ENCODE assay signal across 11 cellular contexts in the genomic region with DNA sequence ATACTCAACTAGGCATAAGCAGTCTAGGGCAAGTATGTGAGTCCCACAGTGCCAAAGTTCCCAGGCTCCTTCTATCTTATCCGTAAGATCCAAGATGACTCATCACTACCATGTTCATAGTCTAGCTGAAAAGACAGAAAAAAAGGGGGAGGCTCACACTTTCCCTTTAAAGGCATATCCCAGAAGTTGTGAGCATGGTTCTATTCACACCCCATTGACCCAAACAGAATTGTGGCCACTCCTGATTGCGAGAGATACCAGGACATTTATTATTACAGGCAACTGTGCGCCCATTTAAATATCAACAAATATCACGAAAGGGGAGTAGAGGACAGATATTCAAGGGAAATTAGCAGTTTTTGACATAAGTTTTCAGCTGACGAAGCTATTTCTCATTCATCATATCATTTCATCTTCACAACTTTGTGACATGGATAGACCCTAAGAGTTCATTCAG. TPM values are rescaled to one million over a fixed set of nuclear protein-coding genes. Genes with fewer than 3 reads are reported as not detected.
DNase-seq lines count a peak whose midpoint lies in the region; TF ChIP-seq lines count a peak whose summit lies in the region.
"Had no signal": no experiment of that assay in that cellular context is flagged by ENCODE, and none has a peak within 500 bp of the region (broad histone marks: within the 10 kb centered on the region; RNA-seq: fewer than 3 reads in every experiment).

No MANE protein-coding gene starts in this region.

- H3K9me3 Mint-ChIP-seq in H9, result no peaks in the 10 kb centered on the region
- H3K9me3 Mint-ChIP-seq: CD14-positive monocyte had no signal

- no peak overlapping the region for H3K27ac Mint-ChIP-seq in H9

- no peak overlapping the region for H4K8ac ChIP-seq in H9 (replicated peaks; ENCODE audit: insufficient read length, low read depth, low read length)

- H3K79me1 ChIP-seq in H9 (ENCODE audit: insufficient read depth, low read depth, low read length, poor library complexity, severe bottlenecking), result no peaks in the 10 kb centered on the region

- H3K36me3 Mint-ChIP-seq in H9 (ENCODE audit: insufficient read depth in 1 of 3, low read depth in 3 of 3), result no peaks in the 10 kb centered on the region

- H3T11ph ChIP-seq in H9 (ENCODE audit: low read length), result no peak overlapping the region

- H3K9ac ChIP-seq in H9 (ENCODE audit: extremely low read depth, insufficient read length, low read length), result no peak overlapping the region

- H3K56ac ChIP-seq in H9 (ENCODE audit: insufficient read length, low read depth, low read length), result no peak overlapping the region

- H2AK5ac ChIP-seq in H9 (ENCODE audit: insufficient read length, low read length), result no peak overlapping the region

- no peaks in the 10 kb centered on the region for H3K79me2 ChIP-seq in H9 (ENCODE audit: insufficient read depth, low read length)

- H3K4me1 ChIP-seq in mesodermal cell (ENCODE audit: control insufficient read depth, insufficient read depth, low read length, poor library complexity, severe bottlenecking) (peaks cover 28% of the 10 kb centered on the region), H9 (ENCODE audit: insufficient read depth, low read length) (no peaks in the 10 kb centered on the region; the same call in 1 of the 2 replicates)

- WGBS in mesodermal cell (ENCODE audit: insufficient coverage in 2 of 2), 2 experiments, result 60 to 71% methylated on average over 2 to 4 of the region's 5 CpGs
- no CpG with 5 or more reads among the region's 5 CpGs for WGBS in H9 (ENCODE audit: extremely low coverage, insufficient read length, low lambda C conversion rate)

- no peak overlapping the region for H2BK120ac ChIP-seq in H9 (ENCODE audit: low read depth, low read length, poor library complexity, severe bottlenecking)

- H3K9me3 ChIP-seq in mesodermal cell (ENCODE audit: control insufficient read depth, low read length) (no peaks in the 10 kb centered on the region), H9 (ENCODE audit: control insufficient read depth, low read depth, low read length) (no peaks in the 10 kb centered on the region)

- no peak overlapping the region for H3K4me3 Mint-ChIP-seq in H9

- no peak overlapping the region for H3K4me2 ChIP-seq in H9 (ENCODE audit: insufficient read depth, insufficient read length, low read length)

- no peaks in the 10 kb centered on the region for H4K20me1 ChIP-seq in H9 (ENCODE audit: control insufficient read depth, insufficient read depth, insufficient read length)

- H3K36me3 ChIP-seq in mesodermal cell (ENCODE audit: control insufficient read depth, insufficient read depth, low read length), result no peaks in the 10 kb centered on the region

- H3K4ac ChIP-seq in H9 (ENCODE audit: low read depth, low read length), result no peak overlapping the region

- H2BK15ac ChIP-seq in H9 (ENCODE audit: low read depth, low read length), result no peak overlapping the region

- in situ Hi-C loops in ACHN (cut with HindIII; ENCODE audit: low pct_ligation_motif_present, low pct_unique_long_range_greater_than_20kb, low sequenced_read_pairs), result no loop called here

- TF ChIP-seq CTCF in epithelial cell of esophagus (IDR thresholded peaks at IDR 0.05; ENCODE audit: insufficient read depth, low read depth, low read length, missing control alignments), result no peak
- no peak for TF ChIP-seq CTCF in H9 (conservative IDR thresholded peaks at IDR 0.05)

- H3K14ac ChIP-seq in H9 (ENCODE audit: insufficient read depth, low read length), result no peak overlapping the region

- H3K23me2 ChIP-seq in H9 (ENCODE audit: insufficient read length, low read depth, low read length, poor library complexity, severe bottlenecking), result no peaks in the 10 kb centered on the region

- H2BK12ac ChIP-seq in H9 (ENCODE audit: insufficient read length, low read depth, low read length), result no peak overlapping the region

- no peak overlapping the region for H4K91ac ChIP-seq in H9 (ENCODE audit: insufficient read length, low read depth, low read length)

- H3K18ac ChIP-seq in H9 (ENCODE audit: insufficient read length, low read depth, low read length), result no peak overlapping the region

- H3K23ac ChIP-seq in H9 (ENCODE audit: insufficient read length, low read depth, low read length), result no peak overlapping the region

- peak; percentile 83 for DNase-seq in ACHN
- peak; percentile 91 for DNase-seq in NCI-H226
- peak; percentile 82 for DNase-seq in epithelial cell of esophagus (ENCODE audit: low read depth)
- no peak for DNase-seq in SKM-1 (lab: John Stamatoyannopoulos, UW; ENCODE audit: unreplicated experiment)
- no peak for DNase-seq in NCI-H345 (lab: John Stamatoyannopoulos, UW)
- no peak for DNase-seq in H9
- DNase-seq in activated CD4-positive, alpha-beta T cell treated with anti-CD3 and anti-CD28 coated beads for 1 hour, result no peak
- DNase-seq: activated naive CD4-positive, alpha-beta T cell; NCI-H446 had no signal

- no peak overlapping the region for H2BK20ac ChIP-seq in H9 (ENCODE audit: low read depth, low read length, poor library complexity, severe bottlenecking)

- peaks cover 2% of the 10 kb centered on the region; the same call in 1 of the 2 replicates for H3K27me3 Mint-ChIP-seq in H9 (ENCODE audit: low read depth)

- peak overlapping the region; percentile 96 for H3K27ac ChIP-seq in mesodermal cell (ENCODE audit: low read depth, low read length, severe bottlenecking)
- H3K27ac ChIP-seq in H9 (ENCODE audit: insufficient read length, low read depth, low read length), result no peak overlapping the region

- H2BK5ac ChIP-seq in H9 (ENCODE audit: insufficient read length, low read length), result no peak overlapping the region

- H3K4me1 Mint-ChIP-seq in H9, result peaks cover 9% of the 10 kb centered on the region in 2 experiments

- H4K5ac ChIP-seq in H9 (ENCODE audit: insufficient read length, low read depth, low read length), result no peak overlapping the region

- H2AFZ ChIP-seq in H9 (ENCODE audit: low read length), result no peak overlapping the region

- H3K27me3 ChIP-seq in H9 (ENCODE audit: insufficient read depth, low read length), result no peaks in the 10 kb centered on the region

- no peak overlapping the region for H3K4me3 ChIP-seq in epithelial cell of esophagus (ENCODE audit: low read length)
- H3K4me3 ChIP-seq in mesodermal cell (ENCODE audit: extremely low read depth, insufficient read depth, low read length, poor library complexity, severe bottlenecking), result no peak overlapping the region

RNA-seq across cellular contexts. Expression of a gene that starts 8.1 kb away (rescaled TPM):
- 116 TPM for polyA plus RNA-seq in mesodermal cell (2013, experiment 1 of 2)
- polyA plus RNA-seq in mesodermal cell (2013, experiment 2 of 2), result 109 TPM
- total RNA-seq in H9 (2021), result 56.2 and 58.3 TPM in 2 replicates

RNA-seq across cellular contexts. Expression of a gene that starts 35.4 kb away (rescaled TPM):
- 17.1 TPM for polyA plus RNA-seq in mesodermal cell (2013, experiment 1 of 2)
- 13.9 TPM for polyA plus RNA-seq in mesodermal cell (2013, experiment 2 of 2)
- 2.4 and 2.5 TPM in 2 replicates for total RNA-seq in H9 (2021)

RNA-seq across cellular contexts. Expression of a gene that starts 49.0 kb away (rescaled TPM):
- polyA plus RNA-seq in mesodermal cell (2013, experiment 1 of 2), result not detected
- polyA plus RNA-seq in mesodermal cell (2013, experiment 2 of 2), result not detected
- total RNA-seq in H9 (2021), result 0.07 TPM in 1 of 2 replicates, not detected in the other
- polyA plus RNA-seq: CD14-positive monocyte had no signal

Comparison
In these comparisons a context has a peak if more than half of its experiments do, and no peak if none do; other contexts are left out.
1. DNase-seq: peak in ACHN (single experiment), NCI-H226 (single experiment) and epithelial cell of esophagus (single experiment); none in SKM-1 (single experiment), NCI-H345 (single experiment), H9 (single experiment) and activated CD4-positive, alpha-beta T cell treated with anti-CD3 and anti-CD28 coated beads for 1 hour (single experiment).